ENCODE assay signal across 8 cellular contexts in genomic region chr13:26254583-26255102, GRCh38. TPM values are rescaled to one million over a fixed set of nuclear protein-coding genes. Genes with fewer than 3 reads are reported as not detected.
DNase-seq lines count a peak whose midpoint lies in the region; ATAC-seq and TF ChIP-seq lines count a peak whose summit lies in the region.

No MANE protein-coding gene starts in this region.

- DNase-seq in AML-193 (lab: John Stamatoyannopoulos, UW): peak; percentile 39 to 56
- peak; percentile 5 for DNase-seq in NT2/D1 (ENCODE audit: low read depth, low spot score)
- peak; percentile 52 for DNase-seq in activated T-helper 1 cell treated with anti-CD3 and anti-CD28 coated beads, Interleukin-12 subunit alpha, Interleukin-12 subunit beta, Interleukin-2, Interleukin-4 antibody, amounts not matched to agents 30 ng/mL and 10 ng/mL and 1 ng/mL, durations not matched to agents 14 hours and 24 hours and 36 hours (ENCODE audit: low spot score)
- DNase-seq in fibroblast of peridontal ligament (ENCODE audit: extremely low read depth): peak; percentile 29

- peaks cover 25% of the 10 kb centered on the region for H3K4me1 Mint-ChIP-seq in activated T-helper 1 cell treated with anti-CD3 and anti-CD28 coated beads, Interleukin-12 subunit alpha, Interleukin-12 subunit beta, Interleukin-2, Interleukin-4 antibody, amounts not matched to agents 30 ng/mL and 10 ng/mL and 1 ng/mL, durations not matched to agents 14 hours and 24 hours and 36 hours (ENCODE audit: low read depth)
- peaks cover 31% of the 10 kb centered on the region for H3K4me1 Mint-ChIP-seq in nephron

- H3K4me3 Mint-ChIP-seq in activated T-helper 1 cell treated with anti-CD3 and anti-CD28 coated beads, Interleukin-12 subunit alpha, Interleukin-12 subunit beta, Interleukin-2, Interleukin-4 antibody, amounts not matched to agents 30 ng/mL and 10 ng/mL and 1 ng/mL, durations not matched to agents 14 hours and 24 hours and 36 hours: peak overlapping the region; percentile 91
- H3K4me3 Mint-ChIP-seq in nephron: peak overlapping the region; percentile 84 to 97 (median 95)

- no peaks in the 10 kb centered on the region for H3K4me1 ChIP-seq in NT2/D1 (ENCODE audit: insufficient read depth, insufficient read length)
- no peaks in the 10 kb centered on the region for H3K4me1 ChIP-seq in stomach smooth muscle (ENCODE audit: control insufficient read depth, insufficient read depth, low read length)

- H3K27ac ChIP-seq in stomach smooth muscle (ENCODE audit: low read length): peak overlapping the region; percentile 80

- ATAC-seq in GM18909 (IDR thresholded peaks at IDR 0.05; ENCODE audit: poor library complexity, unreplicated experiment): peak; percentile 41
- peak; percentile 31 for ATAC-seq in HG03135 (IDR thresholded peaks at IDR 0.05; ENCODE audit: unreplicated experiment)

- no peaks in the 10 kb centered on the region for H3K27me3 ChIP-seq in NT2/D1 (ENCODE audit: insufficient read depth, insufficient read length)
- H3K27me3 ChIP-seq in stomach smooth muscle (ENCODE audit: control insufficient read depth in 1 of 2, insufficient read depth in 2 of 2, low read length in 2 of 2): no peaks in the 10 kb centered on the region

- H3K9ac ChIP-seq in NT2/D1 (ENCODE audit: insufficient read length, low read depth): peak overlapping the region; percentile 95
- H3K9ac ChIP-seq in stomach smooth muscle (ENCODE audit: low read length in 2 of 2): peak overlapping the region; percentile 74 to 86

- TF ChIP-seq CTCF in nephron (IDR thresholded peaks at IDR 0.05; ENCODE audit: unreplicated experiment in 3 of 3): no peak

- intact Hi-C loops in activated T-helper 1 cell treated with anti-CD3 and anti-CD28 coated beads, Interleukin-12 subunit alpha, Interleukin-12 subunit beta, Interleukin-2, Interleukin-4 antibody, amounts not matched to agents 30 ng/mL and 10 ng/mL and 1 ng/mL, durations not matched to agents 14 hours and 24 hours and 36 hours (cut with micrococcal nuclease): loop anchor here (1.0 to 10.0 kb wide), 5 partner anchors 68 to 1368 kb away; partner anchors contain the start of genes LNX2, MTMR6 and POLR1D

- peak overlapping the region; percentile 79 for H3K27ac Mint-ChIP-seq in activated T-helper 1 cell treated with anti-CD3 and anti-CD28 coated beads, Interleukin-12 subunit alpha, Interleukin-12 subunit beta, Interleukin-2, Interleukin-4 antibody, amounts not matched to agents 30 ng/mL and 10 ng/mL and 1 ng/mL, durations not matched to agents 14 hours and 24 hours and 36 hours
- peak overlapping the region; percentile 92 to 95 (median 93) for H3K27ac Mint-ChIP-seq in nephron

- H3K27me3 Mint-ChIP-seq in activated T-helper 1 cell treated with anti-CD3 and anti-CD28 coated beads, Interleukin-12 subunit alpha, Interleukin-12 subunit beta, Interleukin-2, Interleukin-4 antibody, amounts not matched to agents 30 ng/mL and 10 ng/mL and 1 ng/mL, durations not matched to agents 14 hours and 24 hours and 36 hours (ENCODE audit: insufficient read depth): peaks cover 2% of the 10 kb centered on the region
- no peaks in the 10 kb centered on the region for H3K27me3 Mint-ChIP-seq in nephron (ENCODE audit: low read depth)

- H3K4me3 ChIP-seq in NT2/D1 (ENCODE audit: insufficient read length, low read depth): peak overlapping the region; percentile 79
- H3K4me3 ChIP-seq in stomach smooth muscle (ENCODE audit: low read length in 2 of 2): peak overlapping the region; percentile 86 to 90

- H3K36me3 ChIP-seq in NT2/D1 (ENCODE audit: insufficient read depth, insufficient read length, low read length) (no peaks in the 10 kb centered on the region), stomach smooth muscle (ENCODE audit: control insufficient read depth in 2 of 2, insufficient read depth in 2 of 2, low read length in 2 of 2) (no peaks in the 10 kb centered on the region)

- H3K9me3 Mint-ChIP-seq in activated T-helper 1 cell treated with anti-CD3 and anti-CD28 coated beads, Interleukin-12 subunit alpha, Interleukin-12 subunit beta, Interleukin-2, Interleukin-4 antibody, amounts not matched to agents 30 ng/mL and 10 ng/mL and 1 ng/mL, durations not matched to agents 14 hours and 24 hours and 36 hours: no peaks in the 10 kb centered on the region
- no peaks in the 10 kb centered on the region for H3K9me3 Mint-ChIP-seq in nephron

- peaks cover 3% of the 10 kb centered on the region for H3K36me3 Mint-ChIP-seq in activated T-helper 1 cell treated with anti-CD3 and anti-CD28 coated beads, Interleukin-12 subunit alpha, Interleukin-12 subunit beta, Interleukin-2, Interleukin-4 antibody, amounts not matched to agents 30 ng/mL and 10 ng/mL and 1 ng/mL, durations not matched to agents 14 hours and 24 hours and 36 hours (ENCODE audit: low read depth)
- H3K36me3 Mint-ChIP-seq in nephron (ENCODE audit: low read depth): no peaks in the 10 kb centered on the region

- no peaks in the 10 kb centered on the region for H3K9me3 ChIP-seq in NT2/D1 (ENCODE audit: insufficient read depth, low read length)
- H3K9me3 ChIP-seq in stomach smooth muscle (ENCODE audit: control insufficient read depth in 2 of 2, low read length in 2 of 2): no peaks in the 10 kb centered on the region

RNA-seq across cellular contexts. Expression of gene CDK8, which starts 0.7 kb away (rescaled TPM):
- 18.4 and 18.9 TPM in 2 replicates for total RNA-seq in activated T-helper 1 cell treated with anti-CD3 and anti-CD28 coated beads, Interleukin-12 subunit alpha, Interleukin-12 subunit beta, Interleukin-2, Interleukin-4 antibody, amounts not matched to agents 30 ng/mL and 10 ng/mL and 1 ng/mL, durations not matched to agents 14 hours and 24 hours and 36 hours

RNA-seq across cellular contexts. Expression of gene RNF6, which starts 32.5 kb away (rescaled TPM):
- total RNA-seq in activated T-helper 1 cell treated with anti-CD3 and anti-CD28 coated beads, Interleukin-12 subunit alpha, Interleukin-12 subunit beta, Interleukin-2, Interleukin-4 antibody, amounts not matched to agents 30 ng/mL and 10 ng/mL and 1 ng/mL, durations not matched to agents 14 hours and 24 hours and 36 hours: 53.2 and 54.9 TPM in 2 replicates

Comparison
In these comparisons a context has a peak if more than half of its experiments do, and no peak if none do; other contexts are left out.
1. Peak in every context shown above with its lines: DNase-seq, ATAC-seq, H3K4me3 ChIP-seq and H3K27ac ChIP-seq.